9 cellular contexts compared by ENCODE assay signal in the genomic region with DNA sequence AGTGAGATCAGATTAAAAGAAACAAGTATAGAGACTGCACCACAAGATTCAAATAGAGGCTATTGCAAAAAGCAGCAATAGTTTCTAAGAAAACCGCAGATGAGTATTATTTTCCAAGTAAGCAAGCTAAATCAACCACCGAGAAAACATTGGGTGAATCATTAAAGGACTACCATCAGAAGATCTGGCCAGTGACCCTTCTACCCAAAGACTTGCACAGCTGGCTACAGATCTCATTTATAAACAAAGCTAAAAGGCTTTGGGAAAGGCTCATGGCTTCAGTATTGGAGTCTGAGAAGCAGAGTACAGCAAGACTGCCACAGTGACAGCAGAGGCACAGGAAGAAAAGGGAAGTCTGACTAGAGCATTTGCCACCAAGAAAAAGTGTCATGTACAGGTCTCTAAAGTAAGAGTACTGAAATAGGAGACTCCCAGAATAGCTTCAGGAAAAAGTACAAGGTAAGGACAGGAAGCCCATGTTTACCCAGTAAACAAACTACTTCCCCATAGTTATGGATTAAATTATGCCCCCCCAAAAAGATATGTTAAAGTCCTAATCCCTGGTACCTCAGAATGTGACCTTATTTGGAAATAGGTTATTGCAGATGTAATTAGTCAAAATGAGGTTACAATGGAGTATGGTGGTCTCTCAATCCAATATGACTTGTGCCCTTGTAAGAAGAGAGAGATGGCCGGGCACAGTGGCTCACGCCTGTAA. TPM values are rescaled to one million over a fixed set of nuclear protein-coding genes. Genes with fewer than 3 reads are reported as not detected.
DNase-seq lines count a peak whose midpoint lies in the region; ATAC-seq and TF ChIP-seq lines count a peak whose summit lies in the region.
"Had no signal": no experiment of that assay in that cellular context is flagged by ENCODE, and none has a peak within 500 bp of the region (broad histone marks: within the 10 kb centered on the region; RNA-seq: fewer than 3 reads in every experiment).

No MANE protein-coding gene starts in this region.

- H3K36me3 ChIP-seq in GM23248 (ENCODE audit: low read depth) (no peaks in the 10 kb centered on the region), WERI-Rb-1 (no peaks in the 10 kb centered on the region), tibial nerve (no peaks in the 10 kb centered on the region)
- no peaks in the 10 kb centered on the region for H3K36me3 ChIP-seq in CD8-positive, alpha-beta memory T cell (ENCODE audit: insufficient read depth, low read length)

- no peaks in the 10 kb centered on the region for H3K9me3 ChIP-seq in GM23248 (ENCODE audit: low read depth)
- H3K9me3 ChIP-seq in WERI-Rb-1 (ENCODE audit: severe bottlenecking), result no peaks in the 10 kb centered on the region
- no peaks in the 10 kb centered on the region for H3K9me3 ChIP-seq in CD8-positive, alpha-beta memory T cell (ENCODE audit: low read length)
- peaks cover 0 to 4% (median 0%) of the 10 kb centered on the region in 4 donors for H3K9me3 ChIP-seq in tibial nerve

- POLR2A ChIA-PET in CD8-positive, alpha-beta memory T cell (lab: Charles Lee), result no interaction called here

- no peaks in the 10 kb centered on the region for H4K20me1 ChIP-seq in GM23248 (ENCODE audit: insufficient read depth)

- H2AFZ ChIP-seq in GM23248, result no peak overlapping the region

- H3K36me3 Mint-ChIP-seq in CD8-positive, alpha-beta memory T cell, result no peaks in the 10 kb centered on the region

- WGBS in GM23248 (ENCODE audit: low coverage in 1 of 2, low lambda C conversion rate in 2 of 2, missing lambda C conversion rate in 2 of 2), 2 experiments, result 92 to 96% methylated on average over 4 of the region's 4 CpGs
- WGBS in tibial nerve, 2 donors, result 83 to 96% methylated on average over 4 of the region's 4 CpGs

- CTCF ChIA-PET in CD8-positive, alpha-beta memory T cell (lab: Charles Lee), result no interaction called here

- DNase-seq in GM23248, result peak; percentile 13
- peak; percentile 80 for DNase-seq in kidney tubule cell (ENCODE audit: low spot score)
- DNase-seq in activated naive CD4-positive, alpha-beta T cell treated with anti-CD3 and anti-CD28 coated beads, Interleukin-2, amount 50 U/mL, for 16 hours, result no peak
- no peak for DNase-seq in WERI-Rb-1
- DNase-seq in CD8-positive, alpha-beta memory T cell, result no peak
- DNase-seq in tibial nerve (ENCODE audit: low spot score in 2 of 2), result no peak
- DNase-seq: NCI-H526 had no signal

- H3K27me3 ChIP-seq in GM23248 (replicated peaks; ENCODE audit: insufficient read depth), result no peaks in the 10 kb centered on the region
- H3K27me3 ChIP-seq in WERI-Rb-1 (ENCODE audit: insufficient read depth, low read depth, severe bottlenecking), result no peaks in the 10 kb centered on the region
- H3K27me3 ChIP-seq in CD8-positive, alpha-beta memory T cell (ENCODE audit: insufficient read depth, low read length, poor library complexity, severe bottlenecking), result no peaks in the 10 kb centered on the region
- H3K27me3 ChIP-seq in tibial nerve, result no peaks in the 10 kb centered on the region

- H3K4me3 ChIP-seq in GM23248 (no peak overlapping the region), WERI-Rb-1 (ENCODE audit: low read depth, low read length) (no peak overlapping the region), tibial nerve (no peak overlapping the region)
- no peak overlapping the region for H3K4me3 ChIP-seq in CD8-positive, alpha-beta memory T cell (ENCODE audit: low read length)

- H3K4me1 ChIP-seq in GM23248 (ENCODE audit: insufficient read depth) (peaks cover 15% of the 10 kb centered on the region), tibial nerve (no peaks in the 10 kb centered on the region)
- H3K4me1 ChIP-seq in CD8-positive, alpha-beta memory T cell (ENCODE audit: insufficient read depth, low read length), result no peaks in the 10 kb centered on the region

- no peak for TF ChIP-seq CTCF in WERI-Rb-1 (IDR thresholded peaks at IDR 0.05; ENCODE audit: low read depth, low read length)
- no peak for TF ChIP-seq CTCF in tibial nerve (IDR thresholded peaks at IDR 0.05)

- peaks cover 8 to 29% of the 10 kb centered on the region in 2 donors for H3K27me3 Mint-ChIP-seq in CD8-positive, alpha-beta memory T cell

- ATAC-seq in GM18858 (IDR thresholded peaks at IDR 0.05; ENCODE audit: unreplicated experiment) (peak; percentile 92), HG03571 (IDR thresholded peaks at IDR 0.05; ENCODE audit: unreplicated experiment) (peak; percentile 94)

- TF ChIP-seq POLR2A in tibial nerve (IDR thresholded peaks at IDR 0.05), result no peak

- in situ Hi-C loops in GM23248 (cut with MboI), result no loop called here

- H3K4me1 Mint-ChIP-seq in CD8-positive, alpha-beta memory T cell, result no peaks in the 10 kb centered on the region

- H3K27ac ChIP-seq in GM23248, result no peak overlapping the region
- no peak overlapping the region for H3K27ac ChIP-seq in WERI-Rb-1
- no peak overlapping the region for H3K27ac ChIP-seq in CD8-positive, alpha-beta memory T cell (ENCODE audit: low read depth, low read length)
- H3K27ac ChIP-seq in tibial nerve, result no peak overlapping the region

- TF ChIP-seq EP300 in tibial nerve (IDR thresholded peaks at IDR 0.05), result no peak

- H3K4me3 Mint-ChIP-seq in CD8-positive, alpha-beta memory T cell, result no peak overlapping the region

- H3K4me2 ChIP-seq in GM23248 (ENCODE audit: unreplicated experiment), result no peak overlapping the region

- peaks cover 15% of the 10 kb centered on the region for H3F3A ChIP-seq in GM23248 (ENCODE audit: insufficient read depth)

- H3K79me2 ChIP-seq in GM23248 (ENCODE audit: insufficient read depth), result no peaks in the 10 kb centered on the region

- peaks cover 0 to 6% (median 3%) of the 10 kb centered on the region in 5 donors for H3K9me3 Mint-ChIP-seq in CD8-positive, alpha-beta memory T cell

- no peaks in the 10 kb centered on the region for H3K9me2 ChIP-seq in GM23248 (ENCODE audit: insufficient read depth)

- no peak overlapping the region for H3K27ac Mint-ChIP-seq in CD8-positive, alpha-beta memory T cell

- no peak overlapping the region for H3K9ac ChIP-seq in GM23248

RNA-seq across cellular contexts. Expression of a gene that starts 19.0 kb away (rescaled TPM):
- 97.7 and 120 TPM in 2 replicates for total RNA-seq in GM23248 (2014; rRNA removed; shearing (Covaris generic))
- polyA plus RNA-seq in GM23248 (2016; fragmentation: Nextera tagmentation; extraction: Ambion mirVana), result 139 and 140 TPM in 2 replicates
- total RNA-seq in CD8-positive, alpha-beta memory T cell, result not detected
- not detected for polyA plus RNA-seq in CD8-positive, alpha-beta memory T cell
- 10 to 100 TPM in 1 of 4 donors, 1 to 10 TPM in 3; 3.1 to 38.7 (median 4.1) TPM for total RNA-seq in tibial nerve

RNA-seq across cellular contexts. Expression of a gene that starts 38.3 kb away (rescaled TPM):
- 28.3 and 30.6 TPM in 2 replicates for total RNA-seq in GM23248 (2014; rRNA removed; shearing (Covaris generic))
- 19.2 and 20.2 TPM in 2 replicates for polyA plus RNA-seq in GM23248 (2016; fragmentation: Nextera tagmentation; extraction: Ambion mirVana)
- not detected for total RNA-seq in CD8-positive, alpha-beta memory T cell
- polyA plus RNA-seq in CD8-positive, alpha-beta memory T cell, result 0.15 TPM
- total RNA-seq in tibial nerve, result 10 to 100 TPM; 17.3 to 61.5 (median 20.6) TPM

Comparison
In these comparisons a context has a peak if more than half of its experiments do, and no peak if none do; other contexts are left out.
1. DNase-seq: peak in GM23248 (single experiment) and kidney tubule cell (single experiment); none in activated naive CD4-positive, alpha-beta T cell treated with anti-CD3 and anti-CD28 coated beads, Interleukin-2, amount 50 U/mL, for 16 hours (single experiment), WERI-Rb-1 (single experiment), CD8-positive, alpha-beta memory T cell (0 of 5) and tibial nerve (0 of 2).
2. RNA of a gene that starts 38.3 kb away (total RNA-seq): 28.3 to 30.6 TPM in GM23248 and 17.3 to 61.5 TPM in tibial nerve; not detected in CD8-positive, alpha-beta memory T cell; every median in the first group is over 10 times any median in the second.